In the genomic region with DNA sequence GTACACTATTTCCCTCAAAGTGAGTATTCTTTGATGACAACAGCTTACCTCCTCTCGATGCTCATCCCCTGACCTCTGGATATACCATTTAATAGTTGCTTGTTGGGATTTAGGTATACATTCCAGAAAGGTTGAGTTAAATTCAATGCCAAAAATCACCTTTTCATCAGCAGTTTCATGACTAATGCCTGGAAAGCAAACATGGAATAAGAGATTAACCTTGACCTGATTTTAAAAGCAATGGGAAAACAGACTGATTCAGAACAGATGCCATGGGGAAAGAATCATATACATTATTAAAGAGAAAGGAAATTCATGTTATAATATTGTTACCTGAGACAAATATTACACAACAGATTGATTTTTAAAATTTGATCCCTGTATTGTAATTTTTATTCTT, we compare ENCODE assay signal across 19 cellular contexts.
"Had no signal": no experiment of that assay in that cellular context is flagged by ENCODE, and none has a peak within 500 bp of the region (broad histone marks: within the 10 kb centered on the region; RNA-seq: fewer than 3 reads in every experiment).

No MANE protein-coding gene starts in this region.

- H3K4me1 ChIP-seq: colonic mucosa, foreskin keratinocyte, left lung, lower lobe of right lung had no signal

- FAIRE-seq: endothelial cell of umbilical vein, frontal cortex, islet of Langerhans, keratinocyte had no signal

- DNase-seq: colonic mucosa; cortex of kidney; effector CD8-positive, alpha-beta T cell; effector memory CD8-positive, alpha-beta T cell; foreskin keratinocyte; heart left ventricle; hippocampal formation; left cardiac atrium; left lung; left ventricle myocardium superior; lower lobe of right lung; mesenchymal stem cell; naive thymus-derived CD4-positive, alpha-beta T cell had no signal

- H3K9me3 ChIP-seq: colonic mucosa, esophagus muscularis mucosa, gastroesophageal sphincter, heart left ventricle, left lung, lower lobe of right lung had no signal

- H3K27ac ChIP-seq: colonic mucosa, esophagus muscularis mucosa, foreskin keratinocyte, gastroesophageal sphincter, heart left ventricle, left lung, lower lobe of right lung had no signal

- ATAC-seq: effector memory CD8-positive, alpha-beta T cell; foreskin keratinocyte; gastroesophageal sphincter; heart left ventricle; left cardiac atrium; left lung; left ventricle myocardium superior; lower lobe of right lung; naive thymus-derived CD4-positive, alpha-beta T cell had no signal

- H3K36me3 ChIP-seq: colonic mucosa, esophagus muscularis mucosa, gastroesophageal sphincter, heart left ventricle, left lung, lower lobe of right lung had no signal

- H3K27me3 ChIP-seq: colonic mucosa, esophagus muscularis mucosa, foreskin keratinocyte, gastroesophageal sphincter, heart left ventricle, left lung had no signal

- H3K4me3 ChIP-seq: colonic mucosa, esophagus muscularis mucosa, gastroesophageal sphincter, heart left ventricle, left lung, lower lobe of right lung had no signal
